Comparison of ENCODE assay signal across 23 cellular contexts in genomic region chr4:6356076-6356560, GRCh38.
"Had no signal": no experiment of that assay in that cellular context is flagged by ENCODE, and none has a peak within 500 bp of the region (broad histone marks: within the 10 kb centered on the region; RNA-seq: fewer than 3 reads in every experiment).

No MANE protein-coding gene starts in this region.

- H3K4me2 ChIP-seq: hepatocyte had no signal

- H3K4me1 ChIP-seq: colonic mucosa, esophagus squamous epithelium, gastrocnemius medialis, left lung, lower lobe of right lung had no signal

- H3K4me3 ChIP-seq: colonic mucosa, esophagus squamous epithelium, gastrocnemius medialis, hepatocyte, left lung, lower lobe of right lung, mucosa of descending colon had no signal

- H3K9me3 Mint-ChIP-seq: dendritic cell treated with granulocyte-macrophage colony-stimulating factor and Interleukin-4, amounts not matched to agents 40 ng/mL and 50 ng/mL, for 4 days; effector memory CD8-positive, alpha-beta T cell; endodermal cell; mesothelial cell of epicardium had no signal

- H2AFZ ChIP-seq: hepatocyte had no signal

- H3K4me3 Mint-ChIP-seq: dendritic cell treated with granulocyte-macrophage colony-stimulating factor and Interleukin-4, amounts not matched to agents 40 ng/mL and 50 ng/mL, for 4 days; effector memory CD8-positive, alpha-beta T cell; endodermal cell; mesothelial cell of epicardium; naive B cell had no signal

- H3K9me3 ChIP-seq: colonic mucosa, esophagus squamous epithelium, gastrocnemius medialis, left lung, lower lobe of right lung, mucosa of descending colon had no signal

- H3K27me3 ChIP-seq: colonic mucosa, hepatocyte had no signal

- H3K4me1 Mint-ChIP-seq: mesothelial cell of epicardium had no signal

- H3K36me3 Mint-ChIP-seq: mesothelial cell of epicardium, naive B cell had no signal

- H3K27ac ChIP-seq: colonic mucosa, epithelial cell of prostate, esophagus squamous epithelium, gastrocnemius medialis, hepatocyte, left lung, lower lobe of right lung had no signal

- DNase-seq: colonic mucosa; cortex of kidney; effector CD8-positive, alpha-beta T cell; effector memory CD8-positive, alpha-beta T cell; endodermal cell; erythroblast; esophagus squamous epithelium; foreskin fibroblast; foreskin melanocyte; gastrocnemius medialis; head of caudate nucleus; hypothalamus; left cardiac atrium; left ventricle myocardium superior; lower lobe of right lung; mesenchymal stem cell; mucosa of descending colon; naive B cell had no signal

- H3K27ac Mint-ChIP-seq: dendritic cell treated with granulocyte-macrophage colony-stimulating factor and Interleukin-4, amounts not matched to agents 40 ng/mL and 50 ng/mL, for 4 days; effector memory CD8-positive, alpha-beta T cell; endodermal cell; mesothelial cell of epicardium; naive B cell had no signal

- H3K36me3 ChIP-seq: colonic mucosa, gastrocnemius medialis, left lung, lower lobe of right lung had no signal
